ENCODE assay signal across 8 cellular contexts in genomic region chr22:41919357-41920224, GRCh38. TPM values are rescaled to one million over a fixed set of nuclear protein-coding genes. Genes with fewer than 3 reads are reported as not detected.
DNase-seq lines count a peak whose midpoint lies in the region; ATAC-seq and TF ChIP-seq lines count a peak whose summit lies in the region.

No MANE protein-coding gene starts in this region.

- ATAC-seq in GM21619 (IDR thresholded peaks at IDR 0.05; ENCODE audit: unreplicated experiment) = peak; percentile 42

- H3K9me3 ChIP-seq in adrenal gland (replicated peaks in 1 of 3) (no peaks in the 10 kb centered on the region), iPS-18a (ENCODE audit: control insufficient read depth, low read depth, low read length) (no peaks in the 10 kb centered on the region), spleen (no peaks in the 10 kb centered on the region)

- intact Hi-C loops in adrenal gland (cut with DNase I) (no loop called here), spleen (cut with DNase I; ENCODE audit: low total_unique reads) (no loop called here)

- TF ChIP-seq POLR2A in adrenal gland (IDR thresholded peaks at IDR 0.05) (no peak), spleen (IDR thresholded peaks at IDR 0.05) (peak in 2 of 3 donors; percentile 6 to 30)

- peak; percentile 87 for DNase-seq in GM10248 (ENCODE audit: extremely low spot score)
- peak; percentile 87 to 88 for DNase-seq in NOMO-1 (lab: John Stamatoyannopoulos, UW; ENCODE audit: unreplicated experiment in 2 of 2)
- peak; percentile 67 to 79 (median 73) for DNase-seq in adrenal gland
- peak; percentile 95 for DNase-seq in spleen
- DNase-seq in NCI-H2081 (lab: John Stamatoyannopoulos, UW) = no peak
- DNase-seq in H4 (ENCODE audit: low spot score) = no peak

- TF ChIP-seq CTCF in GM10248 (IDR thresholded peaks at IDR 0.05; ENCODE audit: control extremely low read depth, extremely low read depth, low read depth, missing control alignments) (no peak), adrenal gland (IDR thresholded peaks at IDR 0.05) (no peak), spleen (IDR thresholded peaks at IDR 0.05 in 8 of 11, conservative IDR thresholded peaks at IDR 0.05 in 3 of 11) (no peak)

- 0 to 5% (median 3%) methylated on average over 3 to 62 of the region's 62 CpGs for WGBS in adrenal gland, 4 donors
- 1 to 3% (median 2%) methylated on average over 20 to 62 of the region's 62 CpGs for WGBS in spleen, 5 donors

- H3K36me3 ChIP-seq in adrenal gland (replicated peaks in 1 of 2) (no peaks in the 10 kb centered on the region), iPS-18a (ENCODE audit: control insufficient read depth, low read depth, low read length) (no peaks in the 10 kb centered on the region), spleen (peaks cover 0 to 13% (median 0%) of the 10 kb centered on the region in 6 donors)

- CTCF ChIA-PET in GM10248 (lab: Yijun Ruan, JAX) = interaction anchor here (1.0 to 11.5 kb wide), 3 partner anchors 8 to 18 kb away, joined by 3 to 229 read pairs (median 4); no protein-coding TSS in a partner anchor

- H3K4me1 ChIP-seq in adrenal gland (replicated peaks in 1 of 2) (peaks cover 19 to 45% of the 10 kb centered on the region in 2 donors), iPS-18a (ENCODE audit: control insufficient read depth, low read depth, low read length) (no peaks in the 10 kb centered on the region), spleen (peaks cover 26 to 98% (median 79%) of the 10 kb centered on the region in 6 donors)

- POLR2A ChIA-PET in GM10248 (lab: Yijun Ruan, JAX) = interaction anchor here (1.1 to 1.7 kb wide), 5 partner anchors 12 to 57 kb away, joined by 5 to 16 read pairs (median 6); partner anchors contain the start of gene CENPM

- peak overlapping the region in 2 of 4 donors; percentile 34 to 54 for H3K4me3 ChIP-seq in adrenal gland
- peak overlapping the region; percentile 61 for H3K4me3 ChIP-seq in iPS-18a (ENCODE audit: low read length)
- H3K4me3 ChIP-seq in spleen = peak overlapping the region; percentile 33 to 70 (median 42)

- H3K27ac ChIP-seq in adrenal gland = peak overlapping the region in 4 of 5 donors; percentile 54 to 79 (median 64)
- H3K27ac ChIP-seq in iPS-18a (ENCODE audit: low read length) = no peak overlapping the region
- H3K27ac ChIP-seq in spleen = peak overlapping the region; percentile 63 to 99 (median 90)

- H3K9ac ChIP-seq in iPS-18a (ENCODE audit: low read length) = peak overlapping the region; percentile 28

- H3K27me3 ChIP-seq in adrenal gland (peaks cover 8% of the 10 kb centered on the region), iPS-18a (ENCODE audit: control insufficient read depth, insufficient read depth, low read length) (peaks cover 95% of the 10 kb centered on the region), spleen (replicated peaks in 1 of 7) (peaks cover 0 to 67% (median 23%) of the 10 kb centered on the region in 7 donors)

RNA-seq across cellular contexts. Expression of gene SHISA8, which starts 4.7 kb away (rescaled TPM):
- 10 to 100 TPM; 15.1 to 55.5 (median 20.6) TPM for total RNA-seq in adrenal gland
- 10 to 100 TPM in 1 of 3 donors, 1 to 10 TPM in 2; 1.4 to 10.8 (median 5.1) TPM for polyA plus RNA-seq in adrenal gland
- 1 to 10 TPM in 6 of 7 donors, under 1 TPM in 1; 0.51 to 5.9 (median 3.6) TPM for total RNA-seq in spleen
- 1 to 10 TPM; 1.2 to 2.0 (median 1.4) TPM for polyA plus RNA-seq in spleen
- not detected in 2 replicates for total RNA-seq in H4 (2014; rRNA removed; shearing (Covaris generic))

RNA-seq across cellular contexts. Expression of gene TNFRSF13C, which starts 7.0 kb away (rescaled TPM):
- 1 to 10 TPM in 5 of 8 donors, under 1 TPM in 3; 0.36 to 3.2 (median 1.4) TPM for total RNA-seq in adrenal gland
- under 1 TPM; 0.24 to 0.35 (median 0.24) TPM for polyA plus RNA-seq in adrenal gland
- total RNA-seq in spleen = 100 to 1,000 TPM in 1 of 7 donors, 10 to 100 TPM in 6; 65.3 to 144 (median 84.2) TPM
- polyA plus RNA-seq in spleen = 10 to 100 TPM; 57.8 to 95.5 (median 65.9) TPM
- 0.10 TPM in 1 of 2 replicates, not detected in the other for total RNA-seq in H4 (2014; rRNA removed; shearing (Covaris generic))

RNA-seq across cellular contexts. Expression of gene CENPM, which starts 27.4 kb away (rescaled TPM):
- total RNA-seq in adrenal gland = 1 to 10 TPM in 6 of 8 donors, under 1 TPM in 1, not detected in 1; 0.88 to 4.2 (median 1.7) TPM
- polyA plus RNA-seq in adrenal gland = 1 to 10 TPM in 2 of 3 donors, under 1 TPM in 1; 0.92 to 2.1 (median 1.4) TPM
- total RNA-seq in spleen = 10 to 100 TPM in 4 of 7 donors, 1 to 10 TPM in 3; 3.3 to 20.9 (median 10.1) TPM
- polyA plus RNA-seq in spleen = 10 to 100 TPM; 14.4 to 63.1 (median 24.7) TPM
- 52.7 and 62.4 TPM in 2 replicates for total RNA-seq in H4 (2014; rRNA removed; shearing (Covaris generic))

RNA-seq across cellular contexts. Expression of gene SEPTIN3, which starts 49.7 kb away (rescaled TPM):
- 1 to 10 TPM in 3 of 8 donors, under 1 TPM in 3, not detected in 2; 0.14 to 4.7 (median 0.98) TPM for total RNA-seq in adrenal gland
- polyA plus RNA-seq in adrenal gland = 1 to 10 TPM; 1.5 to 7.4 (median 6.4) TPM
- 1 to 10 TPM in 1 of 7 donors, under 1 TPM in 6; 0.17 to 1.0 (median 0.26) TPM for total RNA-seq in spleen
- polyA plus RNA-seq in spleen = under 1 TPM; 0.07 to 0.16 (median 0.09) TPM
- total RNA-seq in H4 (2014; rRNA removed; shearing (Covaris generic)) = 4.2 and 4.5 TPM in 2 replicates

Comparison
In these comparisons a context has a peak if more than half of its experiments do, and no peak if none do; other contexts are left out.
1. DNase-seq: peak in GM10248 (single experiment), NOMO-1 (2 of 2), adrenal gland (7 of 7) and spleen (single experiment); none in NCI-H2081 (0 of 2) and H4 (single experiment).
2. POLR2A ChIP-seq: peak in spleen (2 of 3); none in adrenal gland (0 of 2).
3. RNA of gene TNFRSF13C, which starts 7.0 kb away (total RNA-seq): 65.3 to 144 TPM in spleen; 0.36 to 3.2 TPM in adrenal gland and 0.10 TPM in H4; every median in the first group is over 10 times any median in the second.